ENCODE assay signal across 1 cellular context in genomic region chr13:109869312-109870237, GRCh38.
TF ChIP-seq lines count a peak whose summit lies in the region.

No MANE protein-coding gene starts in this region.

TF ChIP-seq in A549, 52 proteins besides CTCF, POLR2A, EP300 and RAD21 (continued from another document):
- TF ChIP-seq, protein P1, sequence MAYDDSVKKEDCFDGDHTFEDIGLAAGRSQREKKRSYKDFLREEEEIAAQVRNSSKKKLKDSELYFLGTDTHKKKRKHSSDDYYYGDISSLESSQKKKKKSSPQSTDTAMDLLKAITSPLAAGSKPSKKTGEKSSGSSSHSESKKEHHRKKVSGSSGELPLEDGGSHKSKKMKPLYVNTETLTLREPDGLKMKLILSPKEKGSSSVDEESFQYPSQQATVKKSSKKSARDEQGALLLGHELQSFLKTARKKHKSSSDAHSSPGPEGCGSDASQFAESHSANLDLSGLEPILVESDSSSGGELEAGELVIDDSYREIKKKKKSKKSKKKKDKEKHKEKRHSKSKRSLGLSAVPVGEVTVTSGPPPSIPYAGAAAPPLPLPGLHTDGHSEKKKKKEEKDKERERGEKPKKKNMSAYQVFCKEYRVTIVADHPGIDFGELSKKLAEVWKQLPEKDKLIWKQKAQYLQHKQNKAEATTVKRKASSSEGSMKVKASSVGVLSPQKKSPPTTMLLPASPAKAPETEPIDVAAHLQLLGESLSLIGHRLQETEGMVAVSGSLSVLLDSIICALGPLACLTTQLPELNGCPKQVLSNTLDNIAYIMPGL (CRISPR knock-in tag; IDR thresholded peaks at IDR 0.05; ENCODE audit: borderline replicate concordance): no peak
- TF ChIP-seq FOXS1 (CRISPR knock-in tag; IDR thresholded peaks at IDR 0.05): no peak
- peak; percentile 65 for TF ChIP-seq SMC3 (IDR thresholded peaks at IDR 0.05)
- TF ChIP-seq PHF8 (IDR thresholded peaks at IDR 0.05; ENCODE audit: borderline replicate concordance, low read depth): no peak
- no peak for TF ChIP-seq SREBF2 (IDR thresholded peaks at IDR 0.05)
- TF ChIP-seq HOXB13 (CRISPR knock-in tag; IDR thresholded peaks at IDR 0.05; ENCODE audit: low read depth): no peak
